8 cellular contexts compared by ENCODE assay signal in the genomic region with DNA sequence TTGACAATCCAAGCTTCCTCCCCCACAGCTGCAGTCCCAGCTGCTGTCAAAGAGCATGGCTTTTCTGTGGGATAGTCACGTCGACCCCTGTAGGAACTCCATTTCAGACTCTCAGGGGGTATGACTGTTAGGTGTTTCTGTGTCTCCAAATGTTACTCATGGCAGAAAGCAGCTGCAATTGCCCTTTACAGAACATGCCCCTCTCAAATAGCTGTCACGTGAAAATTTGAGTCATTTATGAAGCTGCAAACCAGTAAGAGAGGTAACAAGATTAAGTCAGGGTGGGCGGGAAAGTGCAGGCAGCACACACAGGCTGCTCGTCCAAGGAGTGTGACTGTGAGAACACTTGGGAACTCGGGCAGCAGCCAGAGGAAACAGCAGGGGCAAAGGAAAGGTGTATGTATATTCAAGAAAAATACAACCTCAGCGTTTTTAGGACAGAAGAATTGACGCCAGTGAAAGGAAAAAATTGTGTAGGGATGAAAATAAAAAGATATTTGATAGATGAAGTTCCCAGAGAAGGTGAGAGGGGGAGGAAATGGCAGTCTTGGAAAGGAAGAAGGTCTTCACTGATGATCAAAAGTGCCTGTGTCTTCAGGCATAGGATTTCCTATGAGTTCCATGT.
DNase-seq lines count a peak whose midpoint lies in the region; ATAC-seq and TF ChIP-seq lines count a peak whose summit lies in the region.

No MANE protein-coding gene starts in this region.

- TF ChIP-seq CTCF in natural killer cell (IDR thresholded peaks at IDR 0.05): no peak
- TF ChIP-seq CTCF in astrocyte of the spinal cord (IDR thresholded peaks at IDR 0.05; ENCODE audit: low read depth, low read length): no peak
- no peak for TF ChIP-seq CTCF in upper lobe of right lung (IDR thresholded peaks at IDR 0.05)

- no peaks in the 10 kb centered on the region for H3K27me3 ChIP-seq in upper lobe of right lung

- in situ Hi-C loops in astrocyte of the spinal cord (cut with HindIII; ENCODE audit: low sequenced_read_pairs): no loop called here

- peaks cover 13 to 14% of the 10 kb centered on the region in 2 donors for H3K27me3 Mint-ChIP-seq in natural killer cell treated with Interleukin-12 subunit alpha and Interleukin-12 subunit beta and Interleukin-15 and Interleukin-18, amount 100 ng/mL, for 72 hours
- peaks cover 11 to 27% of the 10 kb centered on the region in 2 donors for H3K27me3 Mint-ChIP-seq in natural killer cell (ENCODE audit: low read depth in 2 of 2)

- DNase-seq in natural killer cell treated with Interleukin-12 subunit alpha and Interleukin-12 subunit beta and Interleukin-15 and Interleukin-18, amount 100 ng/mL, for 72 hours (ENCODE audit: low spot score): no peak
- DNase-seq in natural killer cell (no peak), astrocyte of the spinal cord (ENCODE audit: low read depth, low spot score) (peak; percentile 83), upper lobe of right lung (no peak), NCI-H226 (no peak), left lobe of liver (ENCODE audit: low spot score) (no peak)

- H3K27ac Mint-ChIP-seq in natural killer cell treated with Interleukin-12 subunit alpha and Interleukin-12 subunit beta and Interleukin-15 and Interleukin-18, amount 100 ng/mL, for 72 hours: no peak overlapping the region
- no peak overlapping the region for H3K27ac Mint-ChIP-seq in natural killer cell

- H3K36me3 ChIP-seq in upper lobe of right lung: no peaks in the 10 kb centered on the region

- ATAC-seq in natural killer cell treated with Interleukin-12 subunit alpha and Interleukin-12 subunit beta and Interleukin-15 and Interleukin-18, amount 100 ng/mL, for 72 hours: peak in 1 of 2 donors; percentile 67
- ATAC-seq in natural killer cell (no peak), HG02981 (IDR thresholded peaks at IDR 0.05; ENCODE audit: unreplicated experiment) (peak; percentile 60), upper lobe of right lung (peak; percentile 27), GM19467 (IDR thresholded peaks at IDR 0.05; ENCODE audit: unreplicated experiment) (no peak), left lobe of liver (no peak)

- H3K27ac ChIP-seq in upper lobe of right lung: no peak overlapping the region

- no peaks in the 10 kb centered on the region for H3K9me3 Mint-ChIP-seq in natural killer cell treated with Interleukin-12 subunit alpha and Interleukin-12 subunit beta and Interleukin-15 and Interleukin-18, amount 100 ng/mL, for 72 hours
- no peaks in the 10 kb centered on the region for H3K9me3 Mint-ChIP-seq in natural killer cell

- H3K4me3 Mint-ChIP-seq in natural killer cell treated with Interleukin-12 subunit alpha and Interleukin-12 subunit beta and Interleukin-15 and Interleukin-18, amount 100 ng/mL, for 72 hours: peak overlapping the region; percentile 25
- no peak overlapping the region for H3K4me3 Mint-ChIP-seq in natural killer cell

- H3K4me1 Mint-ChIP-seq in natural killer cell treated with Interleukin-12 subunit alpha and Interleukin-12 subunit beta and Interleukin-15 and Interleukin-18, amount 100 ng/mL, for 72 hours (ENCODE audit: low read depth in 2 of 2): peaks cover 6 to 10% of the 10 kb centered on the region in 2 donors
- peaks cover 5 to 8% of the 10 kb centered on the region in 2 donors for H3K4me1 Mint-ChIP-seq in natural killer cell

- H3K36me3 Mint-ChIP-seq in natural killer cell treated with Interleukin-12 subunit alpha and Interleukin-12 subunit beta and Interleukin-15 and Interleukin-18, amount 100 ng/mL, for 72 hours: no peaks in the 10 kb centered on the region
- no peaks in the 10 kb centered on the region for H3K36me3 Mint-ChIP-seq in natural killer cell

- no peaks in the 10 kb centered on the region for H3K4me1 ChIP-seq in upper lobe of right lung

- H3K4me3 ChIP-seq in astrocyte of the spinal cord (ENCODE audit: low read depth, low read length): no peak overlapping the region
- peak overlapping the region; percentile 12 for H3K4me3 ChIP-seq in upper lobe of right lung

- intact Hi-C loops in natural killer cell (cut with micrococcal nuclease) (no loop called here), upper lobe of right lung (cut with DNase I) (no loop called here)

- H3K9me3 ChIP-seq in upper lobe of right lung: no peaks in the 10 kb centered on the region

Comparison
In these comparisons a context has a peak if more than half of its experiments do, and no peak if none do; other contexts are left out.
1. ATAC-seq: peak in HG02981 (single experiment) and upper lobe of right lung (single experiment); none in natural killer cell (0 of 3), GM19467 (single experiment) and left lobe of liver (single experiment).